Comparison of ENCODE assay signal across 14 cellular contexts in genomic region chr21:17343055-17343454, GRCh38.
DNase-seq lines count a peak whose midpoint lies in the region; ATAC-seq, FAIRE-seq and TF ChIP-seq lines count a peak whose summit lies in the region.
"Had no signal": no experiment of that assay in that cellular context is flagged by ENCODE, and none has a peak within 500 bp of the region (broad histone marks: within the 10 kb centered on the region; RNA-seq: fewer than 3 reads in every experiment).

No MANE protein-coding gene starts in this region.

- no peak for TF ChIP-seq RAD21 in IMR-90 (IDR thresholded peaks at IDR 0.05; ENCODE audit: low read length)

- H3K79me1 ChIP-seq in IMR-90 (ENCODE audit: low read depth in 1 of 2, low read length in 2 of 2): no peaks in the 10 kb centered on the region

- H3K4me1 Mint-ChIP-seq in T-cell: no peaks in the 10 kb centered on the region
- H3K4me1 Mint-ChIP-seq: memory B cell had no signal

- H3K23ac ChIP-seq in IMR-90 (ENCODE audit: low read depth, low read length): no peak overlapping the region

- BruUV-seq in IMR-90 (replicated peaks; lab: Mats Ljungman, UMichigan): no TSS peak

- H2BK5ac ChIP-seq in IMR-90 (ENCODE audit: low read depth, low read length, poor library complexity, severe bottlenecking): no peak overlapping the region

- no peak overlapping the region for H3K9ac ChIP-seq in IMR-90 (ENCODE audit: low read depth, low read length)

- no peaks in the 10 kb centered on the region for H3K27me3 ChIP-seq in IMR-90 (ENCODE audit: control insufficient read depth, insufficient read depth, low read length)
- H3K27me3 ChIP-seq: gastrocnemius medialis had no signal

- peaks cover 2 to 20% (median 15%) of the 10 kb centered on the region in 3 donors for H3K9me3 Mint-ChIP-seq in T-cell

- POLR2A ChIA-PET in IMR-90 (lab: Charles Lee; ENCODE audit: unreplicated experiment): no interaction called here
- POLR2A ChIA-PET in T-cell (lab: Charles Lee): no interaction called here

- H3K56ac ChIP-seq in IMR-90 (ENCODE audit: extremely low read depth, insufficient read depth, low read length): no peak overlapping the region

- H3K4ac ChIP-seq in IMR-90 (ENCODE audit: low read depth, low read length): no peak overlapping the region

- H2BK120ac ChIP-seq in IMR-90 (ENCODE audit: low read depth, low read length): no peak overlapping the region

- WGBS in IMR-90 (ENCODE audit: extremely low coverage in 2 of 2, insufficient read length in 1 of 2), 2 experiments: no CpG with 5 or more reads among the region's 2 CpGs

- H3K27me3 Mint-ChIP-seq in T-cell: no peaks in the 10 kb centered on the region
- H3K27me3 Mint-ChIP-seq: memory B cell had no signal

- no peak overlapping the region for H2BK15ac ChIP-seq in IMR-90 (ENCODE audit: low read depth, low read length)

- no peak overlapping the region for H3K4me3 ChIP-seq in IMR-90 (ENCODE audit: insufficient read depth, low read depth, low read length)
- H3K4me3 ChIP-seq: gastrocnemius medialis, thoracic aorta had no signal

- H2AFZ ChIP-seq in IMR-90 (replicated peaks; ENCODE audit: low read length, poor library complexity): no peak overlapping the region

- H3K27ac ChIP-seq in IMR-90 (ENCODE audit: insufficient read depth, low read length): no peak overlapping the region
- H3K27ac ChIP-seq: gastrocnemius medialis, thoracic aorta had no signal

- no peak overlapping the region for H4K8ac ChIP-seq in IMR-90 (ENCODE audit: low read depth in 2 of 2, low read length in 2 of 2)

- in situ Hi-C loops in IMR-90 (cut with MboI; ENCODE audit: low sequenced_read_pairs): no loop called here

- no peak overlapping the region for H3K14ac ChIP-seq in IMR-90 (replicated peaks; ENCODE audit: low read depth, low read length)

- intact Hi-C loops in IMR-90 (cut with micrococcal nuclease): no loop called here

- no peak overlapping the region for H3K4me2 ChIP-seq in IMR-90 (ENCODE audit: low read depth, low read length)

- FAIRE-seq in GM12892 (lab: Jason Lieb, UNC): no peak

- H3K36me3 Mint-ChIP-seq in T-cell: no peaks in the 10 kb centered on the region
- H3K36me3 Mint-ChIP-seq: memory B cell had no signal

- H3K4me3 Mint-ChIP-seq in T-cell: no peak overlapping the region
- H3K4me3 Mint-ChIP-seq: memory B cell had no signal

- TF ChIP-seq POLR2A in IMR-90 (IDR thresholded peaks at IDR 0.05; ENCODE audit: low read depth, low read length) (no peak), GM12892 (IDR thresholded peaks at IDR 0.05; ENCODE audit: low read depth, low read length) (no peak)

- no peak overlapping the region for H2AK5ac ChIP-seq in IMR-90 (ENCODE audit: low read depth, low read length)

- H3K18ac ChIP-seq in IMR-90 (ENCODE audit: low read depth, low read length): no peak overlapping the region

- H4K91ac ChIP-seq in IMR-90 (ENCODE audit: insufficient read depth, low read depth, low read length): no peak overlapping the region

- CTCF ChIA-PET in IMR-90 (lab: Yijun Ruan, JAX): no interaction called here
- CTCF ChIA-PET in T-cell (lab: Charles Lee): no interaction called here

- H3K9me3 ChIP-seq in IMR-90 (ENCODE audit: control insufficient read depth, insufficient read depth, low read length): no peaks in the 10 kb centered on the region
- H3K9me3 ChIP-seq: gastrocnemius medialis, thoracic aorta had no signal

- H3K9me1 ChIP-seq in IMR-90 (ENCODE audit: insufficient read depth, low read length): no peaks in the 10 kb centered on the region

- dilution Hi-C loops in IMR-90 (cut with HindIII; ENCODE audit: low sequenced_read_pairs, unreplicated experiment): no loop called here

- no peaks in the 10 kb centered on the region for H3K4me1 ChIP-seq in IMR-90 (ENCODE audit: control insufficient read depth, insufficient read depth, low read length)
- H3K4me1 ChIP-seq: gastrocnemius medialis had no signal

- no peaks in the 10 kb centered on the region for H4K20me1 ChIP-seq in IMR-90 (ENCODE audit: insufficient read depth, low read length)

- H2AK9ac ChIP-seq in IMR-90 (replicated peaks; ENCODE audit: low read depth, low read length, poor library complexity): no peak overlapping the region

- no peaks in the 10 kb centered on the region for H3K36me3 ChIP-seq in IMR-90 (ENCODE audit: control insufficient read depth, insufficient read depth, low read length)
- H3K36me3 ChIP-seq: gastrocnemius medialis, thoracic aorta had no signal

- no peak overlapping the region for H3K27ac Mint-ChIP-seq in T-cell
- H3K27ac Mint-ChIP-seq: memory B cell had no signal

- H4K5ac ChIP-seq in IMR-90 (ENCODE audit: low read depth, low read length): no peak overlapping the region

- TF ChIP-seq CTCF in IMR-90 (conservative IDR thresholded peaks at IDR 0.05; ENCODE audit: low read depth, low read length): no peak

- DNase-seq in AML-193 (lab: John Stamatoyannopoulos, UW): peak; percentile 3 to 14
- DNase-seq in IMR-90: peak; percentile 13
- peak; percentile 39 for DNase-seq in SW480 (ENCODE audit: low spot score)
- peak; percentile 3 for DNase-seq in fibroblast of peridontal ligament (ENCODE audit: extremely low read depth)
- no peak for DNase-seq in T-cell
- no peak for DNase-seq in GM12892 (ENCODE audit: insufficient read length)
- no peak for DNase-seq in NCI-H2081 treated with DMSO at 0.1 percent for 48 hours (lab: John Stamatoyannopoulos, UW)
- DNase-seq: activated CD4-positive, CD25-positive, alpha-beta regulatory T cell treated with anti-CD3 and anti-CD28 coated beads, Interleukin-2, amount 50 U/mL, for 72 hours; central memory CD4-positive, alpha-beta T cell; gastrocnemius medialis; NCI-H1694 had no signal

- peak; percentile 51; the same call in 1 of the 2 replicates for ATAC-seq in IMR-90 (ENCODE audit: low read depth)
- ATAC-seq in T-cell (replicated peaks in 1 of 4): no peak
- no peak for ATAC-seq in HG03095 (IDR thresholded peaks at IDR 0.05; ENCODE audit: unreplicated experiment)
- ATAC-seq: gastrocnemius medialis had no signal

- no peak overlapping the region for H2BK20ac ChIP-seq in IMR-90 (ENCODE audit: low read depth, low read length)

TF ChIP-seq in IMR-90, 13 proteins besides CTCF, POLR2A, EP300 and RAD21:
- TF ChIP-seq MAZ (IDR thresholded peaks at IDR 0.05; ENCODE audit: borderline replicate concordance, low read depth, low read length) (no peak), RFX5 (IDR thresholded peaks at IDR 0.05; ENCODE audit: low read depth, low read length) (no peak)
- TF ChIP-seq, protein P1, sequence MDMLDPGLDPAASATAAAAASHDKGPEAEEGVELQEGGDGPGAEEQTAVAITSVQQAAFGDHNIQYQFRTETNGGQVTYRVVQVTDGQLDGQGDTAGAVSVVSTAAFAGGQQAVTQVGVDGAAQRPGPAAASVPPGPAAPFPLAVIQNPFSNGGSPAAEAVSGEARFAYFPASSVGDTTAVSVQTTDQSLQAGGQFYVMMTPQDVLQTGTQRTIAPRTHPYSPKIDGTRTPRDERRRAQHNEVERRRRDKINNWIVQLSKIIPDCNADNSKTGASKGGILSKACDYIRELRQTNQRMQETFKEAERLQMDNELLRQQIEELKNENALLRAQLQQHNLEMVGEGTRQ (IDR thresholded peaks at IDR 0.05; ENCODE audit: low read depth, low read length): no peak

Comparison
In these comparisons a context has a peak if more than half of its experiments do, and no peak if none do; other contexts are left out.
1. DNase-seq: peak in AML-193 (2 of 2), IMR-90 (single experiment), SW480 (single experiment) and fibroblast of peridontal ligament (single experiment); none in T-cell (0 of 34), GM12892 (single experiment) and NCI-H2081 treated with DMSO at 0.1 percent for 48 hours (single experiment).